In the genomic region with DNA sequence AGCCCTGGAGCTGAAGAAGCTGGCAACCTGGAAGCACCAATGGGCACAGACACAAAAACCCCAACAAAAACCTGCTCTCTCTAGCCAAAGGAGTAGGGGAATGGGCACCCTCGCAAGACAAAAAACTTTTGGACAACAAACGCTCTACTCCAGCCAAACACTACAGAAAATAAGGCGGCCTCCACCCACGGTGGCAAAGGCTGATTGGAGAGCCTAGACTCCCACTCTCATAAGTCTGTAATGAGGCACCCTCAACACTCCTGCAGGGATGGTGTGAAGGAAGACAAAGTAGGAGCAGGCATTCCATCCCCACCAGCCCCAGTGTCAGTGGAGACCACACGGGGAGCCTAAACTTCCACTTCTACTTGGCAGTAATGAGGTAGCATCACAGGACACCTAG, we compare ENCODE assay signal across 19 cellular contexts.
"Had no signal": no experiment of that assay in that cellular context is flagged by ENCODE, and none has a peak within 500 bp of the region (broad histone marks: within the 10 kb centered on the region; RNA-seq: fewer than 3 reads in every experiment).

No MANE protein-coding gene starts in this region.

- H3K9me3 Mint-ChIP-seq: activated CD4-positive, alpha-beta T cell treated with anti-CD3 and anti-CD28 coated beads, Interleukin-2, amount 10 ng/mL, durations not matched to agents 24 days and 14 days; natural killer cell treated with Interleukin-12 subunit alpha and Interleukin-12 subunit beta and Interleukin-15 and Interleukin-18, amount 100 ng/mL, for 72 hours had no signal

- ATAC-seq: body of pancreas; natural killer cell treated with Interleukin-12 subunit alpha and Interleukin-12 subunit beta and Interleukin-15 and Interleukin-18, amount 100 ng/mL, for 72 hours; stimulated activated naive B cell treated with anti-CD40 and anti-IgM and Interleukin-4, amounts not matched to agents 10 μg/mL and 1 μg/mL and 100 μg/mL, for 72 hours had no signal

- H3K27ac ChIP-seq: tibial artery, uterus had no signal

- H3K27me3 Mint-ChIP-seq: activated B cell treated with CpG ODN at 0.5 μM for 24 hours; activated CD4-positive, alpha-beta T cell treated with anti-CD3 and anti-CD28 coated beads, Interleukin-2, amount 10 ng/mL, durations not matched to agents 24 days and 14 days; activated naive CD8-positive, alpha-beta T cell; natural killer cell treated with Interleukin-12 subunit alpha and Interleukin-12 subunit beta and Interleukin-15 and Interleukin-18, amount 100 ng/mL, for 72 hours; stimulated activated naive B cell treated with anti-CD40 and anti-IgM and Interleukin-4, amounts not matched to agents 10 μg/mL and 1 μg/mL and 100 μg/mL, for 72 hours had no signal

- FAIRE-seq: TTC549 had no signal

- H3K27me3 ChIP-seq: body of pancreas, tibial artery, uterus had no signal

- H3K4me3 ChIP-seq: body of pancreas, tibial artery, uterus had no signal

- H3K9me3 ChIP-seq: body of pancreas, tibial artery, uterus had no signal

- H3K36me3 ChIP-seq: tibial artery, uterus had no signal

- H3K4me1 ChIP-seq: tibial artery, uterus had no signal

- H3K4me3 Mint-ChIP-seq: activated B cell treated with CpG ODN at 0.5 μM for 24 hours; activated CD4-positive, alpha-beta T cell treated with anti-CD3 and anti-CD28 coated beads, Interleukin-2, amount 10 ng/mL, durations not matched to agents 24 days and 14 days; activated naive CD8-positive, alpha-beta T cell; natural killer cell treated with Interleukin-12 subunit alpha and Interleukin-12 subunit beta and Interleukin-15 and Interleukin-18, amount 100 ng/mL, for 72 hours; stimulated activated naive B cell treated with anti-CD40 and anti-IgM and Interleukin-4, amounts not matched to agents 10 μg/mL and 1 μg/mL and 100 μg/mL, for 72 hours had no signal

- H3K27ac Mint-ChIP-seq: activated B cell treated with CpG ODN at 0.5 μM for 24 hours; activated CD4-positive, alpha-beta T cell treated with anti-CD3 and anti-CD28 coated beads, Interleukin-2, amount 10 ng/mL, durations not matched to agents 24 days and 14 days; activated naive CD8-positive, alpha-beta T cell; natural killer cell treated with Interleukin-12 subunit alpha and Interleukin-12 subunit beta and Interleukin-15 and Interleukin-18, amount 100 ng/mL, for 72 hours; stimulated activated naive B cell treated with anti-CD40 and anti-IgM and Interleukin-4, amounts not matched to agents 10 μg/mL and 1 μg/mL and 100 μg/mL, for 72 hours had no signal

- DNase-seq: activated B cell treated with CpG ODN at 0.5 μM for 24 hours; activated CD4-positive, alpha-beta T cell treated with anti-CD3 and anti-CD28 coated beads, Interleukin-2, amount 10 ng/mL, durations not matched to agents 24 days and 14 days; activated CD8-positive, alpha-beta memory T cell treated with anti-CD3 and anti-CD28 coated beads, Interleukin-2, amount 50 U/mL, for 48 hours; activated gamma-delta T cell treated with Interleukin-2 at 50 U/mL for 16 hours; amniotic stem cell; body of pancreas; central memory CD4-positive, alpha-beta T cell; cortex of kidney; effector CD4-positive, alpha-beta T cell; foreskin fibroblast; kidney glomerular epithelial cell; mesendoderm; stimulated activated CD4-positive, alpha-beta T cell treated with anti-CD3 and anti-CD28 coated beads, Interleukin-4, amount 100 ng/mL, for 1 hour; stimulated activated naive B cell treated with anti-CD40 and anti-IgM and Interleukin-4, amounts not matched to agents 10 μg/mL and 1 μg/mL and 100 μg/mL, for 72 hours; tibial artery; uterus had no signal
